Comparison of ENCODE assay signal across 22 cellular contexts in genomic region chr9:98084396-98084795, GRCh38. TPM values are rescaled to one million over a fixed set of nuclear protein-coding genes. Genes with fewer than 3 reads are reported as not detected.
DNase-seq lines count a peak whose midpoint lies in the region; ATAC-seq and TF ChIP-seq lines count a peak whose summit lies in the region.
"Had no signal": no experiment of that assay in that cellular context is flagged by ENCODE, and none has a peak within 500 bp of the region (broad histone marks: within the 10 kb centered on the region; RNA-seq: fewer than 3 reads in every experiment).

No MANE protein-coding gene starts in this region.

- H3K9me2 ChIP-seq in OCI-LY7 (ENCODE audit: insufficient read depth, low read length) = no peaks in the 10 kb centered on the region

- no peak for TF ChIP-seq EP300 in suprapubic skin (IDR thresholded peaks at IDR 0.05)

- H3K4me1 Mint-ChIP-seq in natural killer cell (peaks cover 22 to 39% of the 10 kb centered on the region in 2 donors), osteocyte (ENCODE audit: unreplicated experiment) (peaks cover 4% of the 10 kb centered on the region)
- H3K4me1 Mint-ChIP-seq in natural killer cell treated with Interleukin-12 subunit alpha and Interleukin-12 subunit beta and Interleukin-15 and Interleukin-18, amount 100 ng/mL, for 72 hours (ENCODE audit: low read depth in 2 of 2) = peaks cover 22 to 24% of the 10 kb centered on the region in 2 donors
- H3K4me1 Mint-ChIP-seq in activated T-helper 17 cell treated with anti-CD3 and anti-CD28 coated beads, Interleukin-2, amount 50 U/mL, for 72 hours = peaks cover 34% of the 10 kb centered on the region

- H3K4me1 ChIP-seq in suprapubic skin (peaks cover 26% of the 10 kb centered on the region), OCI-LY7 (ENCODE audit: insufficient read depth, low read length, poor library complexity, severe bottlenecking) (no peaks in the 10 kb centered on the region)
- H3K4me1 ChIP-seq: HAP-1, SJSA1 had no signal

- H3K9me3 Mint-ChIP-seq in natural killer cell = no peaks in the 10 kb centered on the region
- H3K9me3 Mint-ChIP-seq in natural killer cell treated with Interleukin-12 subunit alpha and Interleukin-12 subunit beta and Interleukin-15 and Interleukin-18, amount 100 ng/mL, for 72 hours = no peaks in the 10 kb centered on the region
- H3K9me3 Mint-ChIP-seq in activated T-helper 17 cell treated with anti-CD3 and anti-CD28 coated beads, Interleukin-2, amount 50 U/mL, for 72 hours = no peaks in the 10 kb centered on the region
- H3K9me3 Mint-ChIP-seq in osteocyte (ENCODE audit: unreplicated experiment) = no peaks in the 10 kb centered on the region

- no TSS peak for BruUV-seq in OCI-LY7 (replicated peaks; lab: Mats Ljungman, UMichigan)

- POLR2A ChIA-PET in OCI-LY7 (lab: Charles Lee) = interaction anchor here (0.7 to 1.4 kb wide), 3 partner anchors 17 to 171 kb away, joined by 3 read pairs; partner anchors contain the start of gene TBC1D2

- H3K27me3 ChIP-seq in suprapubic skin = no peaks in the 10 kb centered on the region
- H3K27me3 ChIP-seq: SJSA1 had no signal

- no peak overlapping the region for H3K27ac ChIP-seq in suprapubic skin
- no peak overlapping the region for H3K27ac ChIP-seq in OCI-LY7 (ENCODE audit: low read depth, low read length, poor library complexity, severe bottlenecking)
- H3K27ac ChIP-seq: C4-2B, SJSA1 had no signal

- H4K20me1 ChIP-seq in OCI-LY7 (ENCODE audit: insufficient read depth, low read length) = no peaks in the 10 kb centered on the region

- no peaks in the 10 kb centered on the region for H3K79me2 ChIP-seq in OCI-LY7 (ENCODE audit: insufficient read depth, low read depth, low read length)

- DNase-seq in natural killer cell (no peak), fibroblast of the aortic adventitia (ENCODE audit: low read depth) (peak; percentile 17), suprapubic skin (ENCODE audit: low spot score in 2 of 2) (peak; percentile 2 to 15), osteocyte (ENCODE audit: extremely low spot score, unreplicated experiment) (no peak), OCI-LY7 (ENCODE audit: low spot score) (no peak)
- DNase-seq in natural killer cell treated with Interleukin-12 subunit alpha and Interleukin-12 subunit beta and Interleukin-15 and Interleukin-18, amount 100 ng/mL, for 72 hours (ENCODE audit: low spot score) = no peak
- DNase-seq: AML-193, DMS 273 treated with DMSO at 0.1 percent for 48 hours, DND-41, IMR-90, NCI-H1105, NCI-H146, NCI-H2029, NCI-H226, NCI-H510A treated with DMSO at 0.1 percent for 48 hours, NCI-H748 treated with DMSO at 0.1 percent for 48 hours had no signal

- H3K4me2 ChIP-seq in OCI-LY7 (ENCODE audit: low read length) = no peak overlapping the region
- H3K4me2 ChIP-seq: GM23338 had no signal

- H3K36me3 ChIP-seq in suprapubic skin (peaks cover 50% of the 10 kb centered on the region), OCI-LY7 (ENCODE audit: insufficient read depth, low read length) (peaks cover 75% of the 10 kb centered on the region)

- TF ChIP-seq CTCF in natural killer cell (IDR thresholded peaks at IDR 0.05) (no peak), fibroblast of the aortic adventitia (IDR thresholded peaks at IDR 0.05; ENCODE audit: insufficient read depth, low read length) (no peak), suprapubic skin (IDR thresholded peaks at IDR 0.05) (no peak), osteocyte (IDR thresholded peaks at IDR 0.05) (no peak), OCI-LY7 (conservative IDR thresholded peaks at IDR 0.05; ENCODE audit: low read length) (no peak)

- peak overlapping the region; percentile 46 to 61 for H3K27ac Mint-ChIP-seq in natural killer cell
- H3K27ac Mint-ChIP-seq in natural killer cell treated with Interleukin-12 subunit alpha and Interleukin-12 subunit beta and Interleukin-15 and Interleukin-18, amount 100 ng/mL, for 72 hours = no peak overlapping the region
- peak overlapping the region; percentile 90 for H3K27ac Mint-ChIP-seq in activated T-helper 17 cell treated with anti-CD3 and anti-CD28 coated beads, Interleukin-2, amount 50 U/mL, for 72 hours
- H3K27ac Mint-ChIP-seq in osteocyte (ENCODE audit: unreplicated experiment) = no peak overlapping the region
- H3K27ac Mint-ChIP-seq: GM23338 had no signal

- no peak for ATAC-seq in natural killer cell
- ATAC-seq in natural killer cell treated with Interleukin-12 subunit alpha and Interleukin-12 subunit beta and Interleukin-15 and Interleukin-18, amount 100 ng/mL, for 72 hours = no peak
- ATAC-seq in activated T-helper 17 cell treated with anti-CD3 and anti-CD28 coated beads, Interleukin-2, amount 50 U/mL, for 72 hours (replicated peaks) = no peak
- ATAC-seq in HG02938 (IDR thresholded peaks at IDR 0.05; ENCODE audit: unreplicated experiment) = no peak
- ATAC-seq: GM23338 had no signal

- no peaks in the 10 kb centered on the region for H3K36me3 Mint-ChIP-seq in natural killer cell
- H3K36me3 Mint-ChIP-seq in natural killer cell treated with Interleukin-12 subunit alpha and Interleukin-12 subunit beta and Interleukin-15 and Interleukin-18, amount 100 ng/mL, for 72 hours = peaks cover 20% of the 10 kb centered on the region
- peaks cover 93% of the 10 kb centered on the region for H3K36me3 Mint-ChIP-seq in activated T-helper 17 cell treated with anti-CD3 and anti-CD28 coated beads, Interleukin-2, amount 50 U/mL, for 72 hours (ENCODE audit: low read depth)
- peaks cover 24% of the 10 kb centered on the region for H3K36me3 Mint-ChIP-seq in osteocyte (ENCODE audit: unreplicated experiment)

- no peak overlapping the region for H2AFZ ChIP-seq in OCI-LY7 (ENCODE audit: low read length)
- H2AFZ ChIP-seq: GM23338 had no signal

- H3K4me3 ChIP-seq in fibroblast of the aortic adventitia (ENCODE audit: low read depth, low read length) (no peak overlapping the region), suprapubic skin (no peak overlapping the region), OCI-LY7 (ENCODE audit: low read depth, low read length, poor library complexity, severe bottlenecking) (no peak overlapping the region)
- H3K4me3 ChIP-seq: GM23338, HAP-1, SJSA1 had no signal

- H3K9me3 ChIP-seq in suprapubic skin (no peaks in the 10 kb centered on the region), OCI-LY7 (ENCODE audit: low read length) (no peaks in the 10 kb centered on the region)
- H3K9me3 ChIP-seq: HAP-1, SJSA1 had no signal

- CTCF ChIA-PET in OCI-LY7 (lab: Charles Lee; ENCODE audit: unreplicated experiment) = no interaction called here

- no peak for TF ChIP-seq POLR2A in suprapubic skin (IDR thresholded peaks at IDR 0.05)

- H3K4me3 Mint-ChIP-seq in natural killer cell (no peak overlapping the region), osteocyte (ENCODE audit: unreplicated experiment) (no peak overlapping the region)
- no peak overlapping the region for H3K4me3 Mint-ChIP-seq in natural killer cell treated with Interleukin-12 subunit alpha and Interleukin-12 subunit beta and Interleukin-15 and Interleukin-18, amount 100 ng/mL, for 72 hours
- H3K4me3 Mint-ChIP-seq in activated T-helper 17 cell treated with anti-CD3 and anti-CD28 coated beads, Interleukin-2, amount 50 U/mL, for 72 hours = no peak overlapping the region
- H3K4me3 Mint-ChIP-seq: GM23338 had no signal

- WGBS in suprapubic skin = 91% methylated on average over 3 of the region's 3 CpGs

- intact Hi-C loops in natural killer cell (cut with micrococcal nuclease) = no loop called here
- intact Hi-C loops in OCI-LY7 (cut with micrococcal nuclease; ENCODE audit: unreplicated experiment) = no loop called here

- H3K27me3 Mint-ChIP-seq in natural killer cell (ENCODE audit: low read depth in 2 of 2) = no peaks in the 10 kb centered on the region
- H3K27me3 Mint-ChIP-seq in natural killer cell treated with Interleukin-12 subunit alpha and Interleukin-12 subunit beta and Interleukin-15 and Interleukin-18, amount 100 ng/mL, for 72 hours = no peaks in the 10 kb centered on the region
- H3K27me3 Mint-ChIP-seq in activated T-helper 17 cell treated with anti-CD3 and anti-CD28 coated beads, Interleukin-2, amount 50 U/mL, for 72 hours = no peaks in the 10 kb centered on the region
- H3K27me3 Mint-ChIP-seq in osteocyte (ENCODE audit: unreplicated experiment) = no peaks in the 10 kb centered on the region

RNA-seq across cellular contexts. Expression of gene NANS, which starts 27.9 kb away (rescaled TPM):
- 10 to 100 TPM; 30.7 to 36.8 (median 34.1) TPM for total RNA-seq in natural killer cell
- total RNA-seq in natural killer cell treated with Interleukin-12 subunit alpha and Interleukin-12 subunit beta and Interleukin-15 and Interleukin-18, amount 100 ng/mL, for 72 hours = 10 to 100 TPM; 41.2 to 72.9 TPM
- total RNA-seq in activated T-helper 17 cell treated with anti-CD3 and anti-CD28 coated beads, Interleukin-2, amount 50 U/mL, for 72 hours = 10 to 100 TPM; 46.4 to 54.4 TPM
- total RNA-seq in fibroblast of the aortic adventitia (ENCODE audit: low replicate concordance) = 46.6 and 62.5 TPM in 2 replicates
- total RNA-seq in suprapubic skin = 10 to 100 TPM; 35.0 to 49.6 (median 45.2) TPM
- 43.4 and 43.9 TPM in 2 replicates for total RNA-seq in osteocyte
- 63.7 and 70.6 TPM in 2 replicates for total RNA-seq in OCI-LY7 (2014; rRNA removed; shearing (Covaris generic))
- total RNA-seq in OCI-LY7 (2022) = 50.4 and 56.9 TPM in 2 replicates

RNA-seq across cellular contexts. Expression of gene TRIM14, which starts 34.6 kb away (rescaled TPM):
- total RNA-seq in natural killer cell = 10 to 100 TPM; 45.1 to 66.5 (median 65.3) TPM
- 10 to 100 TPM; 29.4 to 49.0 TPM for total RNA-seq in natural killer cell treated with Interleukin-12 subunit alpha and Interleukin-12 subunit beta and Interleukin-15 and Interleukin-18, amount 100 ng/mL, for 72 hours
- 10 to 100 TPM; 43.4 to 57.8 TPM for total RNA-seq in activated T-helper 17 cell treated with anti-CD3 and anti-CD28 coated beads, Interleukin-2, amount 50 U/mL, for 72 hours
- 0.81 and 2.0 TPM in 2 replicates for total RNA-seq in fibroblast of the aortic adventitia (ENCODE audit: low replicate concordance)
- 10 to 100 TPM; 15.8 to 22.9 (median 20.0) TPM for total RNA-seq in suprapubic skin
- 0.48 and 0.76 TPM in 2 replicates for total RNA-seq in osteocyte
- 18.4 and 21.4 TPM in 2 replicates for total RNA-seq in OCI-LY7 (2014; rRNA removed; shearing (Covaris generic))
- 26.0 and 31.2 TPM in 2 replicates for total RNA-seq in OCI-LY7 (2022)

Comparison
In these comparisons a context has a peak if more than half of its experiments do, and no peak if none do; other contexts are left out.
1. H3K27ac Mint-ChIP-seq: peak in natural killer cell (2 of 2) and activated T-helper 17 cell treated with anti-CD3 and anti-CD28 coated beads, Interleukin-2, amount 50 U/mL, for 72 hours (single experiment); none in natural killer cell treated with Interleukin-12 subunit alpha and Interleukin-12 subunit beta and Interleukin-15 and Interleukin-18, amount 100 ng/mL, for 72 hours (0 of 2) and osteocyte (single experiment).
2. DNase-seq: peak in fibroblast of the aortic adventitia (single experiment) and suprapubic skin (2 of 2); none in natural killer cell (single experiment), natural killer cell treated with Interleukin-12 subunit alpha and Interleukin-12 subunit beta and Interleukin-15 and Interleukin-18, amount 100 ng/mL, for 72 hours (single experiment), osteocyte (single experiment) and OCI-LY7 (single experiment).